Comparison of ENCODE assay signal across 21 cellular contexts in the genomic region with DNA sequence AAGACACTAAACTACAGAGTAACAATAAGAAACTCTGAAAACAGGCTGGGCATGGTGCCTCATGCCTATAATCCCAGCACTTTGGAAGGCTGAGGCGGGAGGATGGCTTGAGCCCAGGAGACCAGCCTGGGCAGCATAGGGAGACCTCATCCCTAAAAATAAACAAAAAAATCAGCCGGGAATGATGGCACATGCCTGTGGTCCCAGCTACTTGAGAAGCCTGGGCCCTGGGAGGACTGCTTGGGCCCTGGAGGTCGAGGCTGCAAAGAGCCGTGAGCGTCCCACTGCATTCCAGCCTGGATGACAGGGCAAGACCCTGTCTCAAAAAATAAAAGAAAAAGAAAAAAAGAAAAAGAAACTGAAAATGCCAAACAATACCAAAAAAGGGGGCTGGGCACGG. TPM values are rescaled to one million over a fixed set of nuclear protein-coding genes. Genes with fewer than 3 reads are reported as not detected.
A peak's percentile ranks its signal among the peaks of the same experiment; 100 is the strongest.
DNase-seq lines count a peak whose midpoint lies in the region; ATAC-seq and TF ChIP-seq lines count a peak whose summit lies in the region.
"Had no signal": no experiment of that assay in that cellular context is flagged by ENCODE, and none has a peak within 500 bp of the region (broad histone marks: within the 10 kb centered on the region; RNA-seq: fewer than 3 reads in every experiment).

No MANE protein-coding gene starts in this region.

- POLR2A ChIA-PET in Caco-2 (lab: Charles Lee) = no interaction called here

- H3K27ac Mint-ChIP-seq in endothelial cell (ENCODE audit: unreplicated experiment) (peak overlapping the region; percentile 98), Caco-2 (ENCODE audit: unreplicated experiment) (no peak overlapping the region)

- no peak for TF ChIP-seq CTCF in endothelial cell (IDR thresholded peaks at IDR 0.05; ENCODE audit: unreplicated experiment)
- no peak for TF ChIP-seq CTCF in neural cell (IDR thresholded peaks at IDR 0.05; ENCODE audit: poor library complexity, severe bottlenecking)
- no peak for TF ChIP-seq CTCF in Caco-2 (IDR thresholded peaks at IDR 0.05; ENCODE audit: insufficient read depth in 1 of 2, low read depth in 1 of 2, low read length in 1 of 2, severe bottlenecking in 1 of 2, unreplicated experiment in 1 of 2)
- no peak for TF ChIP-seq CTCF in GM13976 (IDR thresholded peaks at IDR 0.05; ENCODE audit: borderline replicate concordance, control extremely low read depth, extremely low read depth, insufficient read depth, missing control alignments)

- DNase-seq in EH (ENCODE audit: low read depth) = peak; percentile 35
- peak; percentile 54 to 59 for DNase-seq in SJSA1 (ENCODE audit: low read depth in 1 of 2, low spot score in 2 of 2)
- no peak for DNase-seq in endothelial cell (ENCODE audit: low spot score)
- no peak for DNase-seq in Caco-2
- DNase-seq in stimulated activated CD4-positive, alpha-beta T cell treated with anti-CD3 and anti-CD28 coated beads, Interleukin-4, amount 100 ng/mL, for 1 hour = no peak
- no peak for DNase-seq in GM13976 (ENCODE audit: low spot score)
- DNase-seq: 8988T; CD4-positive, alpha-beta memory T cell; DMS79 treated with DMSO at 0.1 percent for 48 hours; GDM1; GM23248; MM.1S; NCI-H1092 treated with DMSO at 0.1 percent for 48 hours; NCI-H1694 treated with DMSO at 0.1 percent for 48 hours; NCI-H2107; NCI-H226; NCI-H524 treated with DMSO at 0.1 percent for 48 hours; SHP77 had no signal

- H4K20me1 ChIP-seq in neural cell (ENCODE audit: insufficient read depth) = no peaks in the 10 kb centered on the region

- H3K36me3 Mint-ChIP-seq in endothelial cell (ENCODE audit: low read depth, unreplicated experiment) = peaks cover 16% of the 10 kb centered on the region
- H3K36me3 Mint-ChIP-seq in Caco-2 (ENCODE audit: insufficient read depth, unreplicated experiment) = peaks cover 6% of the 10 kb centered on the region

- H3K27me3 Mint-ChIP-seq in endothelial cell (ENCODE audit: unreplicated experiment) = peaks cover 2% of the 10 kb centered on the region
- no peaks in the 10 kb centered on the region for H3K27me3 Mint-ChIP-seq in Caco-2 (ENCODE audit: insufficient read depth, unreplicated experiment)
- H3K27me3 Mint-ChIP-seq: CD4-positive, alpha-beta memory T cell had no signal

- no peak for ATAC-seq in HG02763 (IDR thresholded peaks at IDR 0.05; ENCODE audit: unreplicated experiment)
- ATAC-seq: GM12878 had no signal

- H3K4me1 Mint-ChIP-seq in endothelial cell (ENCODE audit: unreplicated experiment) = peaks cover 39% of the 10 kb centered on the region
- peaks cover 14% of the 10 kb centered on the region for H3K4me1 Mint-ChIP-seq in Caco-2 (ENCODE audit: low read depth, unreplicated experiment)

- no peaks in the 10 kb centered on the region for H3K36me3 ChIP-seq in SJSA1
- no peaks in the 10 kb centered on the region for H3K36me3 ChIP-seq in neural cell (ENCODE audit: insufficient read depth, low read length)
- no peaks in the 10 kb centered on the region for H3K36me3 ChIP-seq in Caco-2 (ENCODE audit: control insufficient read depth, insufficient read depth, low read length)

- CTCF ChIA-PET in Caco-2 (lab: Charles Lee) = no interaction called here

- H3K9me3 ChIP-seq in SJSA1 (replicated peaks) (no peaks in the 10 kb centered on the region), neural cell (ENCODE audit: low read length) (no peaks in the 10 kb centered on the region), Caco-2 (peaks cover 5% of the 10 kb centered on the region; the same call in 1 of the 2 replicates)

- no peak for TF ChIP-seq RAD21 in neural cell (conservative IDR thresholded peaks at IDR 0.05)

- TF ChIP-seq EP300 in neural cell (conservative IDR thresholded peaks at IDR 0.05; ENCODE audit: poor library complexity, severe bottlenecking) = no peak

- H2AFZ ChIP-seq in neural cell (ENCODE audit: low read depth, low read length) = no peak overlapping the region
- H2AFZ ChIP-seq: GM23248 had no signal

- H3K9me2 ChIP-seq in neural cell (ENCODE audit: insufficient read depth, low read length) = no peaks in the 10 kb centered on the region

- H3K27me3 ChIP-seq in SJSA1 (replicated peaks) (no peaks in the 10 kb centered on the region), neural cell (ENCODE audit: insufficient read depth, low read depth, low read length) (no peaks in the 10 kb centered on the region), Caco-2 (replicated peaks; ENCODE audit: control insufficient read depth, insufficient read depth, low read length) (no peaks in the 10 kb centered on the region)

- H3K9me3 Mint-ChIP-seq in endothelial cell (ENCODE audit: unreplicated experiment) (no peaks in the 10 kb centered on the region), Caco-2 (ENCODE audit: unreplicated experiment) (peaks cover 13% of the 10 kb centered on the region)

- no peaks in the 10 kb centered on the region for H3F3A ChIP-seq in neural cell (ENCODE audit: insufficient read depth, low read length, poor library complexity, severe bottlenecking)

- H3K9ac ChIP-seq in neural cell (ENCODE audit: low read length) = peak overlapping the region; percentile 69
- H3K9ac ChIP-seq: GM23248 had no signal

- peaks cover 45% of the 10 kb centered on the region for H3K79me2 ChIP-seq in neural cell (replicated peaks; ENCODE audit: insufficient read depth, low read length)

- intact Hi-C loops in Caco-2 (cut with micrococcal nuclease; ENCODE audit: unreplicated experiment) = no loop called here

- peak overlapping the region; percentile 25 for H3K27ac ChIP-seq in SJSA1
- H3K27ac ChIP-seq in neural cell (ENCODE audit: low read length) = peak overlapping the region; percentile 95
- H3K27ac ChIP-seq: GM23248 had no signal

- peaks cover 22% of the 10 kb centered on the region for H3K4me1 ChIP-seq in SJSA1 (replicated peaks)
- peaks cover 12% of the 10 kb centered on the region; the same call in 1 of the 2 replicates for H3K4me1 ChIP-seq in Caco-2

- H3K4me3 ChIP-seq in SJSA1 (no peak overlapping the region), neural cell (ENCODE audit: low read length) (peak overlapping the region; percentile 60), Caco-2 (ENCODE audit: low read depth, low read length) (no peak overlapping the region)
- H3K4me3 ChIP-seq: GM12878, GM23248 had no signal

- H3K4me3 Mint-ChIP-seq in endothelial cell (ENCODE audit: unreplicated experiment) (peak overlapping the region; percentile 2), Caco-2 (ENCODE audit: unreplicated experiment) (no peak overlapping the region)
- H3K4me3 Mint-ChIP-seq: CD4-positive, alpha-beta memory T cell had no signal

- H3K4me2 ChIP-seq in neural cell (ENCODE audit: low read length) = no peak overlapping the region

- BruUV-seq in Caco-2 (replicated peaks; lab: Mats Ljungman, UMichigan) = no TSS peak

- in situ Hi-C loops in GM13976 (cut with MboI; ENCODE audit: low sequenced_read_pairs, unreplicated experiment) = loop anchor here (10.0 to 25.0 kb wide), 2 partner anchors 97 to 351 kb away; no protein-coding TSS in a partner anchor

TF ChIP-seq in neural cell, 6 proteins besides CTCF, POLR2A, EP300 and RAD21:
- TF ChIP-seq SMC3 (conservative IDR thresholded peaks at IDR 0.05; ENCODE audit: poor library complexity) (no peak), TAF1 (IDR thresholded peaks at IDR 0.05; ENCODE audit: low read depth) (no peak), EZH2 (IDR thresholded peaks at IDR 0.05; ENCODE audit: borderline replicate concordance, insufficient read depth, low read length, poor library complexity, severe bottlenecking) (no peak), POLR2AphosphoS5 (IDR thresholded peaks at IDR 0.05) (no peak), MXI1 (conservative IDR thresholded peaks at IDR 0.05; ENCODE audit: poor library complexity, severe bottlenecking) (no peak)
- TF ChIP-seq, protein P1, sequence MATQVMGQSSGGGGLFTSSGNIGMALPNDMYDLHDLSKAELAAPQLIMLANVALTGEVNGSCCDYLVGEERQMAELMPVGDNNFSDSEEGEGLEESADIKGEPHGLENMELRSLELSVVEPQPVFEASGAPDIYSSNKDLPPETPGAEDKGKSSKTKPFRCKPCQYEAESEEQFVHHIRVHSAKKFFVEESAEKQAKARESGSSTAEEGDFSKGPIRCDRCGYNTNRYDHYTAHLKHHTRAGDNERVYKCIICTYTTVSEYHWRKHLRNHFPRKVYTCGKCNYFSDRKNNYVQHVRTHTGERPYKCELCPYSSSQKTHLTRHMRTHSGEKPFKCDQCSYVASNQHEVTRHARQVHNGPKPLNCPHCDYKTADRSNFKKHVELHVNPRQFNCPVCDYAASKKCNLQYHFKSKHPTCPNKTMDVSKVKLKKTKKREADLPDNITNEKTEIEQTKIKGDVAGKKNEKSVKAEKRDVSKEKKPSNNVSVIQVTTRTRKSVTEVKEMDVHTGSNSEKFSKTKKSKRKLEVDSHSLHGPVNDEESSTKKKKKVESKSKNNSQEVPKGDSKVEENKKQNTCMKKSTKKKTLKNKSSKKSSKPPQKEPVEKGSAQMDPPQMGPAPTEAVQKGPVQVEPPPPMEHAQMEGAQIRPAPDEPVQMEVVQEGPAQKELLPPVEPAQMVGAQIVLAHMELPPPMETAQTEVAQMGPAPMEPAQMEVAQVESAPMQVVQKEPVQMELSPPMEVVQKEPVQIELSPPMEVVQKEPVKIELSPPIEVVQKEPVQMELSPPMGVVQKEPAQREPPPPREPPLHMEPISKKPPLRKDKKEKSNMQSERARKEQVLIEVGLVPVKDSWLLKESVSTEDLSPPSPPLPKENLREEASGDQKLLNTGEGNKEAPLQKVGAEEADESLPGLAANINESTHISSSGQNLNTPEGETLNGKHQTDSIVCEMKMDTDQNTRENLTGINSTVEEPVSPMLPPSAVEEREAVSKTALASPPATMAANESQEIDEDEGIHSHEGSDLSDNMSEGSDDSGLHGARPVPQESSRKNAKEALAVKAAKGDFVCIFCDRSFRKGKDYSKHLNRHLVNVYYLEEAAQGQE (IDR thresholded peaks at IDR 0.05; ENCODE audit: borderline replicate concordance) = no peak
TF ChIP-seq in neural cell: peak in this region for 0.

RNA-seq across cellular contexts. Expression of a gene that starts 55.4 kb away (rescaled TPM):
- 7.9 and 11.4 TPM in 2 replicates for total RNA-seq in SJSA1 (2014; rRNA removed; shearing (Covaris generic))
- total RNA-seq in endothelial cell (ENCODE audit: unreplicated experiment) = 50.9 TPM
- polyA plus RNA-seq in neural cell = 25.0 and 27.1 TPM in 2 replicates
- 87.2 and 107 TPM in 2 replicates for polyA minus RNA-seq in neural cell
- 26.0 and 27.8 TPM in 2 replicates for total RNA-seq in Caco-2 (2022)

Comparison
In these comparisons a context has a peak if more than half of its experiments do, and no peak if none do; other contexts are left out.
1. DNase-seq: peak in EH (single experiment) and SJSA1 (2 of 2); none in endothelial cell (single experiment), Caco-2 (0 of 2), stimulated activated CD4-positive, alpha-beta T cell treated with anti-CD3 and anti-CD28 coated beads, Interleukin-4, amount 100 ng/mL, for 1 hour (single experiment) and GM13976 (single experiment).